In genomic region chr6:12009904-12010634, GRCh38 we compare ENCODE assay signal across 8 cellular contexts. TPM values are rescaled to one million over a fixed set of nuclear protein-coding genes. Genes with fewer than 3 reads are reported as not detected.
DNase-seq lines count a peak whose midpoint lies in the region; ATAC-seq, FAIRE-seq and TF ChIP-seq lines count a peak whose summit lies in the region.

No MANE protein-coding gene starts in this region.

- intact Hi-C loops in kidney (cut with DNase I), result no loop called here

- H3K4me3 ChIP-seq in BLaER1 treated with 17β-estradiol and CSF1 and Interleukin-3, amounts not matched to agents 10 nM and 100 nM, result peak overlapping the region; percentile 59 to 88 (median 78)
- peak overlapping the region; percentile 62 for H3K4me3 ChIP-seq in HFF-Myc (replicated peaks; ENCODE audit: low read depth, low read length)
- peak overlapping the region; percentile 75 to 84 for H3K4me3 ChIP-seq in kidney (ENCODE audit: low read length in 2 of 2)
- H3K4me3 ChIP-seq in subcutaneous abdominal adipose tissue (ENCODE audit: low read depth in 1 of 5, low read length in 5 of 5), result peak overlapping the region; percentile 69 to 80 (median 79)

- H3K36me3 ChIP-seq in BLaER1 treated with 17β-estradiol and CSF1 and Interleukin-3, amounts not matched to agents 10 nM and 100 nM, result peaks cover 0 to 6% (median 0%) of the 10 kb centered on the region in 11 experiments; a peak in 2 of 22 replicates
- H3K36me3 ChIP-seq in kidney (ENCODE audit: control insufficient read depth in 1 of 2, insufficient read depth in 2 of 2, low read length in 2 of 2) (no peaks in the 10 kb centered on the region), subcutaneous abdominal adipose tissue (ENCODE audit: control insufficient read depth in 5 of 5, insufficient read depth in 5 of 5, low read length in 5 of 5) (no peaks in the 10 kb centered on the region)

- no peak for FAIRE-seq in kidney (lab: Jason Lieb, UNC)

- ATAC-seq in activated CD4-positive, CD25-positive, alpha-beta regulatory T cell treated with anti-CD3 and anti-CD28 coated beads, Interleukin-2, amount 50 U/mL, for 24 hours, result no peak
- no peak for ATAC-seq in HG03139 (IDR thresholded peaks at IDR 0.05; ENCODE audit: unreplicated experiment)

- DNase-seq in HFF-Myc (ENCODE audit: extremely low read depth, low read depth) (no peak), kidney (no peak), SW 1271 (lab: John Stamatoyannopoulos, UW) (no peak)

- no peaks in the 10 kb centered on the region for H3K9me3 ChIP-seq in BLaER1 treated with 17β-estradiol and CSF1 and Interleukin-3, amounts not matched to agents 10 nM and 100 nM (replicated peaks in 1 of 11)
- no peaks in the 10 kb centered on the region for H3K9me3 ChIP-seq in kidney (ENCODE audit: control insufficient read depth in 1 of 2, low read length in 2 of 2)
- H3K9me3 ChIP-seq in subcutaneous abdominal adipose tissue (ENCODE audit: control insufficient read depth in 5 of 5, low read length in 5 of 5), result peaks cover 0 to 3% (median 0%) of the 10 kb centered on the region in 5 donors

- no peaks in the 10 kb centered on the region for H3K27me3 ChIP-seq in BLaER1 treated with 17β-estradiol and CSF1 and Interleukin-3, amounts not matched to agents 10 nM and 100 nM
- H3K27me3 ChIP-seq in subcutaneous abdominal adipose tissue (ENCODE audit: control insufficient read depth in 5 of 5, insufficient read depth in 4 of 5, low read length in 5 of 5), result no peaks in the 10 kb centered on the region

- H3K27ac ChIP-seq in BLaER1 treated with 17β-estradiol and CSF1 and Interleukin-3, amounts not matched to agents 10 nM and 100 nM, result peak overlapping the region; percentile 96 to 100 (median 98)
- H3K27ac ChIP-seq in angular gyrus (ENCODE audit: low read depth, low read length) (peak overlapping the region; percentile 78), kidney (ENCODE audit: low read depth in 2 of 2, low read length in 2 of 2) (peak overlapping the region; percentile 96 to 99), subcutaneous abdominal adipose tissue (ENCODE audit: low read depth, low read length) (peak overlapping the region; percentile 99)

- TF ChIP-seq CTCF in HFF-Myc (IDR thresholded peaks at IDR 0.05; ENCODE audit: low read depth, low read length, missing control alignments) (no peak), kidney (IDR thresholded peaks at IDR 0.05; ENCODE audit: borderline replicate concordance, extremely low read depth, insufficient read depth) (no peak)

- H4K20me1 ChIP-seq in BLaER1 treated with 17β-estradiol and CSF1 and Interleukin-3, amounts not matched to agents 10 nM and 100 nM, result peaks cover 0 to 17% (median 7%) of the 10 kb centered on the region in 11 experiments; a peak in 7 of 22 replicates

- peak overlapping the region; percentile 87 to 99 (median 92) for H3K4me2 ChIP-seq in BLaER1 treated with 17β-estradiol and CSF1 and Interleukin-3, amounts not matched to agents 10 nM and 100 nM

- H3K4me1 ChIP-seq in BLaER1 treated with 17β-estradiol and CSF1 and Interleukin-3, amounts not matched to agents 10 nM and 100 nM, result peaks cover 27 to 40% (median 32%) of the 10 kb centered on the region in 10 experiments
- peaks cover 17% of the 10 kb centered on the region in 2 donors for H3K4me1 ChIP-seq in kidney (ENCODE audit: control insufficient read depth in 1 of 2, insufficient read depth in 1 of 2, low read depth in 1 of 2, low read length in 2 of 2)
- H3K4me1 ChIP-seq in subcutaneous abdominal adipose tissue (ENCODE audit: control insufficient read depth in 5 of 5, insufficient read depth in 5 of 5, low read length in 5 of 5), result peaks cover 11 to 37% (median 28%) of the 10 kb centered on the region in 5 donors

- H3K9ac ChIP-seq in BLaER1 treated with 17β-estradiol and CSF1 and Interleukin-3, amounts not matched to agents 10 nM and 100 nM, result peak overlapping the region; percentile 94 to 99 (median 97)
- H3K9ac ChIP-seq in kidney (ENCODE audit: low read length in 2 of 2), result peak overlapping the region; percentile 62 to 76
- H3K9ac ChIP-seq in subcutaneous abdominal adipose tissue (ENCODE audit: low read length in 5 of 5), result peak overlapping the region; percentile 76 to 95 (median 90)

RNA-seq across cellular contexts. Expression of gene HIVEP1, which starts 2.0 kb away (rescaled TPM):
- total RNA-seq in kidney, result 30.4 TPM
- 3.6 TPM for polyA plus RNA-seq in kidney (ENCODE audit: insufficient read depth, low read depth, low replicate concordance)
